Comparison of ENCODE assay signal across 17 cellular contexts in the genomic region with DNA sequence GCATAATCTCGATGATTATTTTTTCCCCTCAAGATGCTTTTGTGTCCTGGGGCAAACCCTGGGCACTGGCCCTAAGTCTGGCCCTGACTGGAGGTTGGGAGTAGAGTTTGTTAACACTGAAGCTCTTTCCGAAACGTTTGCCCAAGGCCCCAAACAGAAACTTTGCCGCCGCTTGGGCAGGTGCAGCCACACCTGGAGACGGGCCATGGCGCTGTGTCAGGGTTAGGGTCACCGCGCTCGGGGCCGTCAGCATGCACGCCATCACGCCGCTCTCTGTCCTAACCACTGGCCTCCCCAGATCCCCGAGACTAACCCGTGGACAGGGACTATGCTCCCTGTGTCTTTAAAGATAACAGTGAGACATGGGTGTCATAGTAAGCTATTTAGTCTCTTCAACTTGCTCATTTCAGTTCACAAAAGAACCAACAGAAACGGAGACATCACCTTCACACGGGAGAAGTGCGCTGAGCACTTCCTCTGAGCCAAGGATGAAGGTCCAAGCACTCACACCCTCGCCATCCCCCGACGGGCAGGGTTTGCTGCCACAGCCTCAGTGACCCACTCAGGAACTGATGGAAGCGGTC.
DNase-seq lines count a peak whose midpoint lies in the region; ATAC-seq and TF ChIP-seq lines count a peak whose summit lies in the region.
"Had no signal": no experiment of that assay in that cellular context is flagged by ENCODE, and none has a peak within 500 bp of the region (broad histone marks: within the 10 kb centered on the region; RNA-seq: fewer than 3 reads in every experiment).

No MANE protein-coding gene starts in this region.

- no peak for ATAC-seq in WTC11
- ATAC-seq in psoas muscle = peak in 3 of 4 donors; percentile 4 to 27 (median 13)
- ATAC-seq in sciatic nerve = no peak
- ATAC-seq: CD8-positive, alpha-beta T cell had no signal

- H2AFZ ChIP-seq in hepatocyte = no peak overlapping the region

- TF ChIP-seq POLR2A in thyroid gland (IDR thresholded peaks at IDR 0.05) = no peak

- H3K9ac ChIP-seq in BLaER1 treated with 17β-estradiol and CSF1 and Interleukin-3, amounts not matched to agents 10 nM and 100 nM = no peak overlapping the region

- peaks cover 3 to 28% (median 13%) of the 10 kb centered on the region in 11 experiments; a peak in 20 of 22 replicates for H3K9me3 ChIP-seq in BLaER1 treated with 17β-estradiol and CSF1 and Interleukin-3, amounts not matched to agents 10 nM and 100 nM (replicated peaks in 1 of 11)
- no peaks in the 10 kb centered on the region for H3K9me3 ChIP-seq in psoas muscle
- no peaks in the 10 kb centered on the region for H3K9me3 ChIP-seq in hepatocyte (ENCODE audit: low read depth)
- no peaks in the 10 kb centered on the region for H3K9me3 ChIP-seq in thyroid gland
- H3K9me3 ChIP-seq: SJSA1 had no signal

- in situ Hi-C loops in GM13977 (cut with MboI; ENCODE audit: low pct_unique_long_range_greater_than_20kb, low sequenced_read_pairs, unreplicated experiment) = no loop called here

- peak overlapping the region; percentile 40 to 83 (median 74) for H3K4me2 ChIP-seq in BLaER1 treated with 17β-estradiol and CSF1 and Interleukin-3, amounts not matched to agents 10 nM and 100 nM
- no peak overlapping the region for H3K4me2 ChIP-seq in hepatocyte

- intact Hi-C loops in psoas muscle (cut with DNase I) = loop anchor here in 1 of 2 donors (5.0 kb wide), 1 partner anchor 77 kb away; no protein-coding TSS in a partner anchor
- intact Hi-C loops in sciatic nerve (cut with DNase I) = no loop called here
- intact Hi-C loops in thyroid gland (cut with DNase I) = no loop called here

- H3K4me1 Mint-ChIP-seq in WTC11 = no peaks in the 10 kb centered on the region; the same call in 1 of the 2 replicates
- H3K4me1 Mint-ChIP-seq: H9 had no signal

- CTCF ChIA-PET in WTC11 (lab: Charles Lee) = interaction anchor here (1.3 kb wide), 1 partner anchor 14 kb away, joined by 4 read pairs; no protein-coding TSS in a partner anchor

- POLR2A ChIA-PET in WTC11 (lab: Charles Lee) = no interaction called here

- no peaks in the 10 kb centered on the region for H3K9me2 ChIP-seq in hepatocyte (replicated peaks; ENCODE audit: insufficient read depth)

- no peak overlapping the region for H3K27ac Mint-ChIP-seq in WTC11
- H3K27ac Mint-ChIP-seq: CD8-positive, alpha-beta T cell; H9 had no signal

- H3K36me3 Mint-ChIP-seq in WTC11 = no peaks in the 10 kb centered on the region
- H3K36me3 Mint-ChIP-seq: CD8-positive, alpha-beta T cell had no signal

- H3K27me3 Mint-ChIP-seq in WTC11 (ENCODE audit: low read depth) = no peaks in the 10 kb centered on the region; the same call in 1 of the 2 replicates

- H4K20me1 ChIP-seq in BLaER1 treated with 17β-estradiol and CSF1 and Interleukin-3, amounts not matched to agents 10 nM and 100 nM = peaks cover 0 to 43% (median 0%) of the 10 kb centered on the region in 11 experiments; a peak in 7 of 22 replicates
- H4K20me1 ChIP-seq in hepatocyte (ENCODE audit: insufficient read depth, poor library complexity, severe bottlenecking) = no peaks in the 10 kb centered on the region

- DNase-seq in GM13977 (ENCODE audit: low spot score) = peak; percentile 20
- peak; percentile 5 for DNase-seq in WTC11 (ENCODE audit: low spot score)
- peak in 1 of 2 donors; percentile 30 for DNase-seq in psoas muscle
- DNase-seq in hepatocyte (ENCODE audit: low spot score) = no peak
- DNase-seq in 8988T = no peak
- no peak for DNase-seq in sciatic nerve (ENCODE audit: low spot score)
- DNase-seq in thyroid gland = no peak
- DNase-seq: CD8-positive, alpha-beta T cell; H9; KG1; NCI-H1092; NCI-H1436 treated with DMSO at 0.1 percent for 48 hours; NCI-H1930; NCI-H748 treated with DMSO at 0.1 percent for 48 hours; NK-92 treated with Interleukin-12 subunit alpha and Interleukin-12 subunit beta, amount 100 ng/mL, for 24 hours had no signal

- H3K4me3 Mint-ChIP-seq in WTC11 = no peak overlapping the region
- H3K4me3 Mint-ChIP-seq: CD8-positive, alpha-beta T cell; H9 had no signal

- H3K9me3 Mint-ChIP-seq in WTC11 = peaks cover 11% of the 10 kb centered on the region
- H3K9me3 Mint-ChIP-seq: CD8-positive, alpha-beta T cell had no signal

- no peaks in the 10 kb centered on the region for H3K79me2 ChIP-seq in hepatocyte

- H3K36me3 ChIP-seq in BLaER1 treated with 17β-estradiol and CSF1 and Interleukin-3, amounts not matched to agents 10 nM and 100 nM = no peaks in the 10 kb centered on the region
- H3K36me3 ChIP-seq in psoas muscle (ENCODE audit: insufficient read depth in 1 of 2, low read depth in 1 of 2) (no peaks in the 10 kb centered on the region), hepatocyte (replicated peaks; ENCODE audit: insufficient read depth, low read depth) (no peaks in the 10 kb centered on the region), thyroid gland (no peaks in the 10 kb centered on the region)
- H3K36me3 ChIP-seq: SJSA1 had no signal

- peaks cover 12 to 27% (median 19%) of the 10 kb centered on the region in 10 experiments for H3K4me1 ChIP-seq in BLaER1 treated with 17β-estradiol and CSF1 and Interleukin-3, amounts not matched to agents 10 nM and 100 nM
- peaks cover 8% of the 10 kb centered on the region for H3K4me1 ChIP-seq in psoas muscle
- H3K4me1 ChIP-seq in hepatocyte (ENCODE audit: insufficient read depth) = no peaks in the 10 kb centered on the region
- H3K4me1 ChIP-seq in thyroid gland = no peaks in the 10 kb centered on the region

- H3K27ac ChIP-seq in BLaER1 treated with 17β-estradiol and CSF1 and Interleukin-3, amounts not matched to agents 10 nM and 100 nM = no peak overlapping the region
- no peak overlapping the region for H3K27ac ChIP-seq in psoas muscle
- H3K27ac ChIP-seq in hepatocyte = no peak overlapping the region
- H3K27ac ChIP-seq in thyroid gland = no peak overlapping the region
- H3K27ac ChIP-seq: SJSA1 had no signal

- H3K27me3 ChIP-seq in BLaER1 treated with 17β-estradiol and CSF1 and Interleukin-3, amounts not matched to agents 10 nM and 100 nM = peaks cover 0 to 87% (median 6%) of the 10 kb centered on the region in 11 experiments; a peak in 11 of 22 replicates
- H3K27me3 ChIP-seq in psoas muscle (ENCODE audit: insufficient read depth in 3 of 3, low read length in 2 of 3) = no peaks in the 10 kb centered on the region
- no peaks in the 10 kb centered on the region for H3K27me3 ChIP-seq in hepatocyte
- H3K27me3 ChIP-seq in thyroid gland = no peaks in the 10 kb centered on the region
- H3K27me3 ChIP-seq: SJSA1 had no signal

- WGBS in psoas muscle, 3 donors = 84 to 91% (median 85%) methylated on average over 23 of the region's 23 CpGs
- WGBS in hepatocyte (ENCODE audit: low lambda C conversion rate, missing lambda C conversion rate) = 91% methylated on average over 23 of the region's 23 CpGs
- WGBS in thyroid gland, 2 donors = 85 to 90% methylated on average over 21 to 23 of the region's 23 CpGs

- no peak overlapping the region for H3K4me3 ChIP-seq in BLaER1 treated with 17β-estradiol and CSF1 and Interleukin-3, amounts not matched to agents 10 nM and 100 nM
- no peak overlapping the region for H3K4me3 ChIP-seq in psoas muscle
- no peak overlapping the region for H3K4me3 ChIP-seq in hepatocyte
- no peak overlapping the region for H3K4me3 ChIP-seq in thyroid gland (replicated peaks in 1 of 3)
- H3K4me3 ChIP-seq: SJSA1 had no signal

- TF ChIP-seq CTCF in GM13977 (IDR thresholded peaks at IDR 0.05; ENCODE audit: extremely low read depth, insufficient read depth, missing control alignments) (no peak), WTC11 (IDR thresholded peaks at IDR 0.05) (no peak), psoas muscle (IDR thresholded peaks at IDR 0.05) (no peak), hepatocyte (IDR thresholded peaks at IDR 0.05; ENCODE audit: poor library complexity) (no peak), thyroid gland (IDR thresholded peaks at IDR 0.05) (no peak)

TF ChIP-seq in WTC11, 78 proteins besides CTCF, POLR2A, EP300 and RAD21 (continues in another document):
- no peak for TF ChIP-seq NFE2L1 (CRISPR knock-in tag; IDR thresholded peaks at IDR 0.05)
- TF ChIP-seq, protein P1, sequence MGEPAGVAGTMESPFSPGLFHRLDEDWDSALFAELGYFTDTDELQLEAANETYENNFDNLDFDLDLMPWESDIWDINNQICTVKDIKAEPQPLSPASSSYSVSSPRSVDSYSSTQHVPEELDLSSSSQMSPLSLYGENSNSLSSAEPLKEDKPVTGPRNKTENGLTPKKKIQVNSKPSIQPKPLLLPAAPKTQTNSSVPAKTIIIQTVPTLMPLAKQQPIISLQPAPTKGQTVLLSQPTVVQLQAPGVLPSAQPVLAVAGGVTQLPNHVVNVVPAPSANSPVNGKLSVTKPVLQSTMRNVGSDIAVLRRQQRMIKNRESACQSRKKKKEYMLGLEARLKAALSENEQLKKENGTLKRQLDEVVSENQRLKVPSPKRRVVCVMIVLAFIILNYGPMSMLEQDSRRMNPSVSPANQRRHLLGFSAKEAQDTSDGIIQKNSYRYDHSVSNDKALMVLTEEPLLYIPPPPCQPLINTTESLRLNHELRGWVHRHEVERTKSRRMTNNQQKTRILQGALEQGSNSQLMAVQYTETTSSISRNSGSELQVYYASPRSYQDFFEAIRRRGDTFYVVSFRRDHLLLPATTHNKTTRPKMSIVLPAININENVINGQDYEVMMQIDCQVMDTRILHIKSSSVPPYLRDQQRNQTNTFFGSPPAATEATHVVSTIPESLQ (CRISPR knock-in tag; IDR thresholded peaks at IDR 0.05) = no peak
- TF ChIP-seq, protein P2, sequence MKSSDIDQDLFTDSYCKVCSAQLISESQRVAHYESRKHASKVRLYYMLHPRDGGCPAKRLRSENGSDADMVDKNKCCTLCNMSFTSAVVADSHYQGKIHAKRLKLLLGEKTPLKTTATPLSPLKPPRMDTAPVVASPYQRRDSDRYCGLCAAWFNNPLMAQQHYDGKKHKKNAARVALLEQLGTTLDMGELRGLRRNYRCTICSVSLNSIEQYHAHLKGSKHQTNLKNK (CRISPR knock-in tag; IDR thresholded peaks at IDR 0.05) = no peak

Comparison
In these comparisons a context has a peak if more than half of its experiments do, and no peak if none do; other contexts are left out.
1. DNase-seq: peak in GM13977 (single experiment) and WTC11 (single experiment); none in hepatocyte (single experiment), 8988T (single experiment), sciatic nerve (single experiment) and thyroid gland (0 of 2).
2. ATAC-seq: peak in psoas muscle (3 of 4); none in WTC11 (single experiment) and sciatic nerve (single experiment).